8 cellular contexts compared by ENCODE assay signal in the genomic region with DNA sequence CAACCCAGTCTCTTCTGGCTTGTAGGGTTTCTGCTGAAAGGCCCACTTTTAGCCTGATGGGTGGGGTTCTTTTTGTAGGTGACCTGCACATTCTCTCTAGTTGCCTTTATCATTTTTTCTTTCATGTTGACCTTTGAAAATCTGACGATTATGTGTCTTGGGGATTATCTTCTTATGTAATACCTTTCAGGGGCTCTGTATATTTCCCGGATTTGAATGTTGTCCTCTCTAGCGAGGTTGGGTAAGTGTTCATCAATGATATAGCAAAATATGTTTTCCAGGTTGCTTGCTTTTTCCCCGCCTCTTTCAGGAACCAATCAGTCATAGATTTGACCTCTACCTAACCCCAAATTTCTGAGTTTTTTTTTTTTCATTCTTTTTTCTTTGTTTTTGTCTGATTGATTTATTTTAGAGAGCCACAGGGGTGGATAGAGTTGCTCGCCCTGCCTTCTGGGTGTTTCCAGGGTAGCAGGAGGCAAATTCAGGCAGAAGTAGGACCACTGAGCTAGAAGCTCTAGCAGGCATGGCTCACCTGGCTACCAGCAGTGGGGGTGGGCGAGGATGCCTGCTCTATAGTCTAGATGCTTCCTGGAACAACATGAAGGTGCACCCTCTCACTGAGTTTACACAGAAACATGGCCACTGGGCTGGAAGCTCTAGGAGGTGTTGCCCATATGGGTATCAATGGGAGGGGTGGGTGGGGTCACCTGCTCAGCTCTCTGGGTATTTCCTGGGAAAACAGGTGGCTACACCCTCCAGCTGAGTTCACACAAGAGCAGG.
"Had no signal": no experiment of that assay in that cellular context is flagged by ENCODE, and none has a peak within 500 bp of the region (broad histone marks: within the 10 kb centered on the region; RNA-seq: fewer than 3 reads in every experiment).

No MANE protein-coding gene starts in this region.

- FAIRE-seq: G401.6, GM12878, GM12891, GM12892, GM18507, GM19239 had no signal

- DNase-seq: GDM1, GF-D8 had no signal

- H3K4me3 ChIP-seq: GM12878 had no signal

- ATAC-seq: GM12878 had no signal
